In genomic region chr3:66392966-66393485, GRCh38 we compare ENCODE assay signal across 9 cellular contexts.
DNase-seq lines count a peak whose midpoint lies in the region; ATAC-seq, FAIRE-seq and TF ChIP-seq lines count a peak whose summit lies in the region.
"Had no signal": no experiment of that assay in that cellular context is flagged by ENCODE, and none has a peak within 500 bp of the region (broad histone marks: within the 10 kb centered on the region; RNA-seq: fewer than 3 reads in every experiment).

No MANE protein-coding gene starts in this region.

- H3K27me3 Mint-ChIP-seq in CD4-positive, CD25-positive, alpha-beta regulatory T cell, result no peaks in the 10 kb centered on the region

- H3K27me3 ChIP-seq in CD4-positive, CD25-positive, alpha-beta regulatory T cell (ENCODE audit: control insufficient read depth, insufficient read depth, low read length), result no peaks in the 10 kb centered on the region
- no peaks in the 10 kb centered on the region for H3K27me3 ChIP-seq in rectal smooth muscle tissue (ENCODE audit: control insufficient read depth, insufficient read depth, low read length)

- H3K9ac ChIP-seq in rectal smooth muscle tissue (ENCODE audit: low read length), result no peak overlapping the region

- H3K9me3 ChIP-seq in CD4-positive, CD25-positive, alpha-beta regulatory T cell (ENCODE audit: control insufficient read depth in 2 of 2, low read length in 2 of 2), result no peaks in the 10 kb centered on the region

- FAIRE-seq in HTR-8/SVneo (lab: Jason Lieb, UNC), result no peak

- no peak for TF ChIP-seq CTCF in coronary artery (IDR thresholded peaks at IDR 0.05)

- peaks cover 35 to 78% (median 67%) of the 10 kb centered on the region in 4 donors for H3K4me1 Mint-ChIP-seq in CD4-positive, CD25-positive, alpha-beta regulatory T cell

- no peak for ATAC-seq in CD4-positive, CD25-positive, alpha-beta regulatory T cell (ENCODE audit: low read depth in 2 of 2)
- ATAC-seq in HG02840 (IDR thresholded peaks at IDR 0.05; ENCODE audit: low FRiP score, unreplicated experiment), result peak; percentile 11
- no peak for ATAC-seq in left colon

- H3K27ac Mint-ChIP-seq in CD4-positive, CD25-positive, alpha-beta regulatory T cell, result peak overlapping the region; percentile 96 to 99 (median 98)

- peaks cover 60% of the 10 kb centered on the region for H3K36me3 Mint-ChIP-seq in CD4-positive, CD25-positive, alpha-beta regulatory T cell

- H3K4me3 ChIP-seq in CD4-positive, CD25-positive, alpha-beta regulatory T cell (ENCODE audit: low read depth, low read length), result peak overlapping the region; percentile 82
- H3K4me3 ChIP-seq in coronary artery, result peak overlapping the region; percentile 48
- H3K4me3 ChIP-seq in rectal smooth muscle tissue (ENCODE audit: low read length), result no peak overlapping the region

- intact Hi-C loops in left colon (cut with DNase I, micrococcal nuclease), result no loop called here

- peaks cover 0 to 4% (median 0%) of the 10 kb centered on the region in 7 donors for H3K9me3 Mint-ChIP-seq in CD4-positive, CD25-positive, alpha-beta regulatory T cell

- peaks cover 53% of the 10 kb centered on the region for H3K36me3 ChIP-seq in CD4-positive, CD25-positive, alpha-beta regulatory T cell (ENCODE audit: control insufficient read depth, insufficient read depth, low read length)
- H3K36me3 ChIP-seq in rectal smooth muscle tissue (ENCODE audit: control insufficient read depth, insufficient read depth, low read length), result peaks cover 39% of the 10 kb centered on the region

- DNase-seq in CD4-positive, CD25-positive, alpha-beta regulatory T cell, result no peak
- DNase-seq in coronary artery (ENCODE audit: low spot score), result peak; percentile 65
- DNase-seq in DMS 273 treated with DMSO at 0.1 percent for 48 hours (lab: John Stamatoyannopoulos, UW), result no peak
- DNase-seq in left colon, result no peak
- DNase-seq in germinal center (ENCODE audit: low spot score), result no peak
- no peak for DNase-seq in HTR-8/SVneo (ENCODE audit: insufficient read length, low spot score)
- DNase-seq: NCI-H510A treated with DMSO at 0.1 percent for 48 hours had no signal

- H3K4me3 Mint-ChIP-seq in CD4-positive, CD25-positive, alpha-beta regulatory T cell, result peak overlapping the region; percentile 82 to 98 (median 94)

- peak overlapping the region; percentile 72 for H3K27ac ChIP-seq in CD4-positive, CD25-positive, alpha-beta regulatory T cell (ENCODE audit: insufficient read depth, low read length, poor library complexity, severe bottlenecking)
- H3K27ac ChIP-seq in coronary artery (peak overlapping the region; percentile 85 to 89), rectal smooth muscle tissue (ENCODE audit: low read depth, low read length) (peak overlapping the region; percentile 65)

- peaks cover 42% of the 10 kb centered on the region for H3K4me1 ChIP-seq in CD4-positive, CD25-positive, alpha-beta regulatory T cell (ENCODE audit: control insufficient read depth, insufficient read depth, low read length, poor library complexity, severe bottlenecking)
- peaks cover 21% of the 10 kb centered on the region for H3K4me1 ChIP-seq in rectal smooth muscle tissue (ENCODE audit: control insufficient read depth, insufficient read depth, low read length)
